In the genomic region with DNA sequence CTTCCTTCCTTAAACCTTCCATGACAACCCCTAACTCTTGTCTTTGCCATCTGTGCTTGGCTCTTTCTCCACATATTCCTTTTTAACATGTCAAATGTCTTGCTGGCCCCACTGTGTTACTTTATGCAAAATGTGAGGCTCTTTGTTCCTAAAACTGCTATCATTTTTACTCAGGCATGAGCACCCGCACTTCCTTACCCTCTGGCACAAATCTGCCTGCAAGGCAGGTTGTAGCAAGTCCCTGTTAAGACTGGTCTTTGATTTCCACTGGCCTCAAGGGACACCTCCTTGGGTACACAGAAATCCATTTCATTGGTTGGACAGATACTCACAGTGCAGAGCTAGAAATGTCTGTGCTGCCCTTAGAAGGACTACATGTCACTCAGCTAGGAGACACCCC, we compare ENCODE assay signal across 16 cellular contexts.
"Had no signal": no experiment of that assay in that cellular context is flagged by ENCODE, and none has a peak within 500 bp of the region (broad histone marks: within the 10 kb centered on the region; RNA-seq: fewer than 3 reads in every experiment).

No MANE protein-coding gene starts in this region.

- H3K27ac Mint-ChIP-seq: activated naive CD8-positive, alpha-beta T cell treated with anti-CD3 and anti-CD28 coated beads, Interleukin-2, amount 10 ng/mL, durations not matched to agents 7 days and 5 days; activated T-helper 1 cell treated with anti-CD3 and anti-CD28 coated beads, Interleukin-12 subunit alpha, Interleukin-12 subunit beta, Interleukin-2, Interleukin-4 antibody, amounts not matched to agents 30 ng/mL and 10 ng/mL and 1 ng/mL, durations not matched to agents 14 hours and 24 hours and 36 hours; natural killer cell treated with Interleukin-12 subunit alpha and Interleukin-12 subunit beta and Interleukin-15 and Interleukin-18, amount 100 ng/mL, for 72 hours; stimulated activated naive B cell treated with anti-CD40 and anti-IgM and Interleukin-4, amounts not matched to agents 10 μg/mL and 1 μg/mL and 100 μg/mL, for 72 hours had no signal

- H3K4me1 ChIP-seq: gastrocnemius medialis, lower lobe of right lung, pancreas, spleen, upper lobe of left lung had no signal

- H3K27ac ChIP-seq: body of pancreas, epithelial cell of prostate, gastrocnemius medialis, lower lobe of right lung, neutrophil, pancreas, spleen, thoracic aorta, upper lobe of left lung, VCaP had no signal

- H3K4me3 ChIP-seq: body of pancreas, gastrocnemius medialis, lower lobe of right lung, pancreas, spleen, thoracic aorta, upper lobe of left lung had no signal

- H3K27me3 Mint-ChIP-seq: stimulated activated naive B cell treated with anti-CD40 and anti-IgM and Interleukin-4, amounts not matched to agents 10 μg/mL and 1 μg/mL and 100 μg/mL, for 72 hours had no signal

- DNase-seq: activated CD4-positive, alpha-beta T cell treated with anti-CD3 and anti-CD28 coated beads, Interleukin-2, amount 50 U/mL, for 4 hours; activated naive CD8-positive, alpha-beta T cell treated with anti-CD3 and anti-CD28 coated beads, Interleukin-2, amount 10 ng/mL, durations not matched to agents 7 days and 5 days; body of pancreas; gastrocnemius medialis; lower lobe of right lung; pancreas; spleen; stimulated activated CD4-positive, alpha-beta T cell treated with anti-CD3 and anti-CD28 coated beads, Interleukin-4, amount 100 ng/mL, for 4 hours; stimulated activated naive B cell treated with anti-CD40 and anti-IgM and Interleukin-4, amounts not matched to agents 10 μg/mL and 1 μg/mL and 100 μg/mL, for 72 hours; upper lobe of left lung had no signal

- H3K9me3 Mint-ChIP-seq: activated T-helper 1 cell treated with anti-CD3 and anti-CD28 coated beads, Interleukin-12 subunit alpha, Interleukin-12 subunit beta, Interleukin-2, Interleukin-4 antibody, amounts not matched to agents 30 ng/mL and 10 ng/mL and 1 ng/mL, durations not matched to agents 14 hours and 24 hours and 36 hours; stimulated activated naive B cell treated with anti-CD40 and anti-IgM and Interleukin-4, amounts not matched to agents 10 μg/mL and 1 μg/mL and 100 μg/mL, for 72 hours had no signal

- H3K36me3 Mint-ChIP-seq: activated naive CD8-positive, alpha-beta T cell treated with anti-CD3 and anti-CD28 coated beads, Interleukin-2, amount 10 ng/mL, durations not matched to agents 7 days and 5 days; natural killer cell treated with Interleukin-12 subunit alpha and Interleukin-12 subunit beta and Interleukin-15 and Interleukin-18, amount 100 ng/mL, for 72 hours; stimulated activated naive B cell treated with anti-CD40 and anti-IgM and Interleukin-4, amounts not matched to agents 10 μg/mL and 1 μg/mL and 100 μg/mL, for 72 hours had no signal

- H3K4me3 Mint-ChIP-seq: activated naive CD8-positive, alpha-beta T cell treated with anti-CD3 and anti-CD28 coated beads, Interleukin-2, amount 10 ng/mL, durations not matched to agents 7 days and 5 days; activated T-helper 1 cell treated with anti-CD3 and anti-CD28 coated beads, Interleukin-12 subunit alpha, Interleukin-12 subunit beta, Interleukin-2, Interleukin-4 antibody, amounts not matched to agents 30 ng/mL and 10 ng/mL and 1 ng/mL, durations not matched to agents 14 hours and 24 hours and 36 hours; natural killer cell treated with Interleukin-12 subunit alpha and Interleukin-12 subunit beta and Interleukin-15 and Interleukin-18, amount 100 ng/mL, for 72 hours; stimulated activated naive B cell treated with anti-CD40 and anti-IgM and Interleukin-4, amounts not matched to agents 10 μg/mL and 1 μg/mL and 100 μg/mL, for 72 hours had no signal

- ATAC-seq: body of pancreas; gastrocnemius medialis; natural killer cell treated with Interleukin-12 subunit alpha and Interleukin-12 subunit beta and Interleukin-15 and Interleukin-18, amount 100 ng/mL, for 72 hours; pancreas had no signal

- H3K27me3 ChIP-seq: body of pancreas, gastrocnemius medialis, neutrophil, pancreas, upper lobe of left lung had no signal

- H3K9me3 ChIP-seq: body of pancreas, gastrocnemius medialis, lower lobe of right lung, neutrophil, pancreas, thoracic aorta, upper lobe of left lung had no signal

- H3K36me3 ChIP-seq: gastrocnemius medialis, lower lobe of right lung, neutrophil, pancreas, spleen, thoracic aorta, upper lobe of left lung had no signal

- H3K4me1 Mint-ChIP-seq: activated naive CD8-positive, alpha-beta T cell treated with anti-CD3 and anti-CD28 coated beads, Interleukin-2, amount 10 ng/mL, durations not matched to agents 7 days and 5 days; stimulated activated naive B cell treated with anti-CD40 and anti-IgM and Interleukin-4, amounts not matched to agents 10 μg/mL and 1 μg/mL and 100 μg/mL, for 72 hours had no signal
